28 cellular contexts compared by ENCODE assay signal in the genomic region with DNA sequence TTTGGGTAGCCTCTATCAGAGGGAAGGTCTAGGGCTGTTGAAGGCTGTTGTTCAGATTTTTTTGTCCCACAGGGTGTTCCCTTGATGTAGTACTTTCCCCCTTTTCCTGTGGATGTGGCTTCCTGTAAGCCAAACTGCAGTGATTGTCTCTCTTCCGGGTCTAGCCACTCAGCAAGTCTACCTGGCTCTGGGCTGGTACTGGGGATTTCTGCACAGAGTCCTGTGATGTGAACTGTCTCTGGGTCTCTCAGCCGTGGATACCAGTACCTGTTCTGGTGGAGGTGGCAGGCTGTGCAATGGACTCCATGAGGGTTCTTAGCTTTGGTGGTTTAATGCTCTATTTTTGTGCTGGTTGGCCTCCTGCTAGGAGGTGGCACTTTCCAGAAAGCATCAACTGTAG. TPM values are rescaled to one million over a fixed set of nuclear protein-coding genes. Genes with fewer than 3 reads are reported as not detected.
DNase-seq lines count a peak whose midpoint lies in the region; ATAC-seq and TF ChIP-seq lines count a peak whose summit lies in the region.
"Had no signal": no experiment of that assay in that cellular context is flagged by ENCODE, and none has a peak within 500 bp of the region (broad histone marks: within the 10 kb centered on the region; RNA-seq: fewer than 3 reads in every experiment).

No MANE protein-coding gene starts in this region.

- no peak for TF ChIP-seq CTCF in endothelial cell (IDR thresholded peaks at IDR 0.05; ENCODE audit: unreplicated experiment)

- peak overlapping the region; percentile 70 for H3K27ac Mint-ChIP-seq in T-helper 1 cell treated with Interleukin-12 subunit alpha and Interleukin-12 subunit beta and Interleukin-4 antibody, amounts not matched to agents 30 μg/mL and 1 μg/mL, for 36 hours
- peak overlapping the region; percentile 7 for H3K27ac Mint-ChIP-seq in stimulated activated naive CD8-positive, alpha-beta T cell treated with anti-CD3 and anti-CD28 coated beads, Interleukin-15, Interleukin-2, amounts not matched to agents 100 ng/mL and 50 ng/mL, for 24 hours
- H3K27ac Mint-ChIP-seq in endothelial cell (ENCODE audit: unreplicated experiment), result peak overlapping the region; percentile 54
- H3K27ac Mint-ChIP-seq: CD14-positive monocyte, GM23338, HFFc6 had no signal

- peaks cover 46% of the 10 kb centered on the region for H3K4me1 Mint-ChIP-seq in T-helper 1 cell treated with Interleukin-12 subunit alpha and Interleukin-12 subunit beta and Interleukin-4 antibody, amounts not matched to agents 30 μg/mL and 1 μg/mL, for 36 hours (ENCODE audit: low read depth)
- H3K4me1 Mint-ChIP-seq in stimulated activated naive CD8-positive, alpha-beta T cell treated with anti-CD3 and anti-CD28 coated beads, Interleukin-15, Interleukin-2, amounts not matched to agents 100 ng/mL and 50 ng/mL, for 24 hours (ENCODE audit: low read depth), result peaks cover 75% of the 10 kb centered on the region
- H3K4me1 Mint-ChIP-seq in endothelial cell (ENCODE audit: unreplicated experiment), result peaks cover 13% of the 10 kb centered on the region
- H3K4me1 Mint-ChIP-seq: GM23338 had no signal

- no peaks in the 10 kb centered on the region for H3K27me3 Mint-ChIP-seq in T-helper 1 cell treated with Interleukin-12 subunit alpha and Interleukin-12 subunit beta and Interleukin-4 antibody, amounts not matched to agents 30 μg/mL and 1 μg/mL, for 36 hours (ENCODE audit: low read depth)
- no peaks in the 10 kb centered on the region for H3K27me3 Mint-ChIP-seq in stimulated activated naive CD8-positive, alpha-beta T cell treated with anti-CD3 and anti-CD28 coated beads, Interleukin-15, Interleukin-2, amounts not matched to agents 100 ng/mL and 50 ng/mL, for 24 hours
- peaks cover 4% of the 10 kb centered on the region for H3K27me3 Mint-ChIP-seq in endothelial cell (ENCODE audit: unreplicated experiment)

- peak overlapping the region; percentile 59 for H3K4me3 Mint-ChIP-seq in T-helper 1 cell treated with Interleukin-12 subunit alpha and Interleukin-12 subunit beta and Interleukin-4 antibody, amounts not matched to agents 30 μg/mL and 1 μg/mL, for 36 hours
- H3K4me3 Mint-ChIP-seq in stimulated activated naive CD8-positive, alpha-beta T cell treated with anti-CD3 and anti-CD28 coated beads, Interleukin-15, Interleukin-2, amounts not matched to agents 100 ng/mL and 50 ng/mL, for 24 hours, result no peak overlapping the region
- H3K4me3 Mint-ChIP-seq in endothelial cell (ENCODE audit: unreplicated experiment), result no peak overlapping the region
- H3K4me3 Mint-ChIP-seq: CD14-positive monocyte, GM23338, HFFc6 had no signal

- peaks cover 34% of the 10 kb centered on the region for H3K9me3 Mint-ChIP-seq in T-helper 1 cell treated with Interleukin-12 subunit alpha and Interleukin-12 subunit beta and Interleukin-4 antibody, amounts not matched to agents 30 μg/mL and 1 μg/mL, for 36 hours
- H3K9me3 Mint-ChIP-seq in stimulated activated naive CD8-positive, alpha-beta T cell treated with anti-CD3 and anti-CD28 coated beads, Interleukin-15, Interleukin-2, amounts not matched to agents 100 ng/mL and 50 ng/mL, for 24 hours, result peaks cover 32% of the 10 kb centered on the region
- no peaks in the 10 kb centered on the region for H3K9me3 Mint-ChIP-seq in endothelial cell (ENCODE audit: unreplicated experiment)

- ATAC-seq in stimulated activated naive CD8-positive, alpha-beta T cell treated with anti-CD3 and anti-CD28 coated beads, Interleukin-15, Interleukin-2, amounts not matched to agents 100 U/mL and 50 U/mL, for 24 hours, result no peak
- ATAC-seq: gastrocnemius medialis, GM23338, left cardiac atrium had no signal

- peaks cover 33% of the 10 kb centered on the region for H3K36me3 Mint-ChIP-seq in T-helper 1 cell treated with Interleukin-12 subunit alpha and Interleukin-12 subunit beta and Interleukin-4 antibody, amounts not matched to agents 30 μg/mL and 1 μg/mL, for 36 hours (ENCODE audit: low read depth)
- H3K36me3 Mint-ChIP-seq in stimulated activated naive CD8-positive, alpha-beta T cell treated with anti-CD3 and anti-CD28 coated beads, Interleukin-15, Interleukin-2, amounts not matched to agents 100 ng/mL and 50 ng/mL, for 24 hours (ENCODE audit: low read depth), result peaks cover 23% of the 10 kb centered on the region
- H3K36me3 Mint-ChIP-seq in endothelial cell (ENCODE audit: low read depth, unreplicated experiment), result peaks cover 10% of the 10 kb centered on the region
- H3K36me3 Mint-ChIP-seq: CD14-positive monocyte had no signal

- DNase-seq in T-helper 1 cell, result no peak
- DNase-seq in stimulated activated naive CD8-positive, alpha-beta T cell treated with anti-CD3 and anti-CD28 coated beads, Interleukin-15, Interleukin-2, amounts not matched to agents 100 U/mL and 50 U/mL, for 24 hours, result no peak
- DNase-seq in endothelial cell (ENCODE audit: low spot score), result no peak
- no peak for DNase-seq in NCI-H2171 (lab: John Stamatoyannopoulos, UW)
- no peak for DNase-seq in NCI-H526 (lab: John Stamatoyannopoulos, UW)
- no peak for DNase-seq in NCI-H82 (lab: John Stamatoyannopoulos, UW)
- DNase-seq: activated CD4-positive, alpha-beta T cell treated with anti-CD3 and anti-CD28 coated beads for 1 hour; activated gamma-delta T cell; aorta; cortex of kidney; gastrocnemius medialis; HFFc6; left cardiac atrium; mammary epithelial cell; NCI-H1417; NCI-H2081 treated with DMSO at 0.1 percent for 48 hours; NCI-H774; stimulated activated CD4-positive, alpha-beta T cell treated with anti-CD3 and anti-CD28 coated beads, Interleukin-1b, Interleukin-23, amount 100 ng/mL, for 48 hours; stimulated activated CD8-positive, alpha-beta memory T cell treated with anti-CD3 and anti-CD28 coated beads, Interleukin-4, amount 100 ng/mL, for 48 hours; substantia nigra; upper lobe of left lung had no signal

RNA-seq across cellular contexts. Expression of a gene that starts 23.3 kb away (rescaled TPM):
- total RNA-seq in endothelial cell (ENCODE audit: unreplicated experiment), result 0.51 TPM
- total RNA-seq: HFFc6, RPMI7951, SJSA1, smooth muscle cell had no signal

RNA-seq across cellular contexts. Expression of a gene that starts 59.1 kb away (rescaled TPM):
- total RNA-seq in endothelial cell (ENCODE audit: unreplicated experiment), result 138 TPM

Comparison
In these comparisons a context has a peak if more than half of its experiments do, and no peak if none do; other contexts are left out.
1. H3K27ac Mint-ChIP-seq: peak in every context shown above with its lines; median percentile 70 in T-helper 1 cell treated with Interleukin-12 subunit alpha and Interleukin-12 subunit beta and Interleukin-4 antibody, amounts not matched to agents 30 μg/mL and 1 μg/mL, for 36 hours; 54 in endothelial cell; 7 in stimulated activated naive CD8-positive, alpha-beta T cell treated with anti-CD3 and anti-CD28 coated beads, Interleukin-15, Interleukin-2, amounts not matched to agents 100 ng/mL and 50 ng/mL, for 24 hours.